17 cellular contexts compared by ENCODE assay signal in genomic region chr4:117941611-117942010, GRCh38.
DNase-seq lines count a peak whose midpoint lies in the region; ATAC-seq, FAIRE-seq and TF ChIP-seq lines count a peak whose summit lies in the region.
"Had no signal": no experiment of that assay in that cellular context is flagged by ENCODE, and none has a peak within 500 bp of the region (broad histone marks: within the 10 kb centered on the region; RNA-seq: fewer than 3 reads in every experiment).

No MANE protein-coding gene starts in this region.

- CTCF ChIA-PET in H1 (lab: Charles Lee; ENCODE audit: partially characterized antibody) = interaction anchor here (0.8 kb wide), 1 partner anchor 48 kb away, joined by 3 read pairs; no protein-coding TSS in a partner anchor

- H3K9ac ChIP-seq in DND-41 (ENCODE audit: low read depth, low read length) = no peak overlapping the region; the same call in 1 of the 2 replicates
- H3K9ac ChIP-seq in H1 (replicated peaks in 1 of 4; ENCODE audit: extremely low read depth in 1 of 4, low read depth in 3 of 4, low read length in 3 of 4) = no peak overlapping the region

- H3K36me3 ChIP-seq in DND-41 (ENCODE audit: insufficient read depth, low read length) (no peaks in the 10 kb centered on the region), H1 (ENCODE audit: control insufficient read depth in 2 of 4, insufficient read depth in 4 of 4, low read length in 3 of 4) (no peaks in the 10 kb centered on the region)

- no peak overlapping the region for H2AK5ac ChIP-seq in H1 (ENCODE audit: low read depth, low read length)

- H3K56ac ChIP-seq in H1 (replicated peaks; ENCODE audit: insufficient read length, low read depth, low read length) = no peak overlapping the region

- peaks cover 14% of the 10 kb centered on the region for H3K4me1 Mint-ChIP-seq in nephron progenitor cell

- H3K27ac ChIP-seq in DND-41 (ENCODE audit: low read length) (peak overlapping the region; percentile 52; the same call in 1 of the 2 replicates), H1 (ENCODE audit: low read depth, low read length) (no peak overlapping the region)
- H3K27ac ChIP-seq: A549, SK-N-MC had no signal

- H3K23me2 ChIP-seq in H1 (ENCODE audit: low read depth, low read length) = no peaks in the 10 kb centered on the region

- no peak overlapping the region for H3K27ac Mint-ChIP-seq in nephron progenitor cell
- H3K27ac Mint-ChIP-seq: HFFc6 had no signal

- TF ChIP-seq CTCF in DND-41 (IDR thresholded peaks at IDR 0.05; ENCODE audit: borderline replicate concordance, extremely low read depth, low read length, poor library complexity, severe bottlenecking) = no peak
- TF ChIP-seq CTCF in H1 (IDR thresholded peaks at IDR 0.05; ENCODE audit: control extremely low read depth in 1 of 3, insufficient read depth in 1 of 3, low read depth in 1 of 3, low read length in 3 of 3) = no peak
- no peak for TF ChIP-seq CTCF in nephron progenitor cell (IDR thresholded peaks at IDR 0.05)

- no peak overlapping the region for H2BK5ac ChIP-seq in H1 (ENCODE audit: low read depth, low read length)

- POLR2A ChIA-PET in H1 (lab: Charles Lee; ENCODE audit: partially characterized antibody) = no interaction called here

- no peak overlapping the region for H3K18ac ChIP-seq in H1 (ENCODE audit: extremely low read depth, low read length)

- no peak for TF ChIP-seq POLR2A in H1 (IDR thresholded peaks at IDR 0.05; ENCODE audit: control extremely low read depth in 1 of 2, low read depth in 2 of 2, low read length in 2 of 2)

- no peak overlapping the region for H3K4me3 ChIP-seq in DND-41 (ENCODE audit: low read depth in 1 of 2, low read length in 2 of 2)
- no peak overlapping the region for H3K4me3 ChIP-seq in H1 (ENCODE audit: extremely low read depth in 1 of 4, insufficient read depth in 2 of 4, low read depth in 3 of 4, low read length in 4 of 4)
- H3K4me3 ChIP-seq: A549, SK-N-MC had no signal

- no peak overlapping the region for H2BK120ac ChIP-seq in H1 (replicated peaks; ENCODE audit: low read depth, low read length)

- TF ChIP-seq EP300 in H1 (IDR thresholded peaks at IDR 0.05; ENCODE audit: borderline replicate concordance in 1 of 2, low read depth in 2 of 2, low read length in 2 of 2) = no peak

- H4K8ac ChIP-seq in H1 (ENCODE audit: extremely low read depth, insufficient read depth, low read length) = no peak overlapping the region

- no peak overlapping the region for H3K4ac ChIP-seq in H1 (replicated peaks; ENCODE audit: insufficient read length, low read depth, low read length)

- H3K14ac ChIP-seq in H1 (ENCODE audit: insufficient read length) = no peak overlapping the region

- FAIRE-seq in H1 (lab: Jason Lieb, UNC) = no peak
- FAIRE-seq: A549, GM12892 had no signal

- TF ChIP-seq RAD21 in H1 (IDR thresholded peaks at IDR 0.05 in 1 of 2, conservative IDR thresholded peaks at IDR 0.05 in 1 of 2; ENCODE audit: low read depth in 2 of 2, low read length in 2 of 2) = no peak

- H3K9me3 Mint-ChIP-seq in nephron progenitor cell = peaks cover 21% of the 10 kb centered on the region

- H3K4me3 Mint-ChIP-seq in nephron progenitor cell = no peak overlapping the region
- H3K4me3 Mint-ChIP-seq: HFFc6 had no signal

- peaks cover 6% of the 10 kb centered on the region for H3K36me3 Mint-ChIP-seq in nephron progenitor cell (ENCODE audit: low read depth)

- H3K27me3 ChIP-seq in DND-41 (ENCODE audit: insufficient read depth, low read length, poor library complexity) (no peaks in the 10 kb centered on the region), H1 (replicated peaks in 1 of 4; ENCODE audit: control insufficient read depth in 3 of 4, extremely low read depth in 1 of 4, insufficient read depth in 3 of 4, low read length in 3 of 4) (no peaks in the 10 kb centered on the region)

- no peak overlapping the region for H4K91ac ChIP-seq in H1 (replicated peaks; ENCODE audit: insufficient read length, low read length)

- H3K9me3 ChIP-seq in DND-41 (ENCODE audit: insufficient read depth, low read length, severe bottlenecking) = peaks cover 4% of the 10 kb centered on the region
- H3K9me3 ChIP-seq in H1 (ENCODE audit: insufficient read depth in 2 of 2, low read depth in 1 of 2, low read length in 1 of 2) = no peaks in the 10 kb centered on the region
- H3K9me3 ChIP-seq: A549 had no signal

- no peak overlapping the region for H3K4me2 ChIP-seq in DND-41 (ENCODE audit: insufficient read depth, low read length)
- H3K4me2 ChIP-seq in H1 (ENCODE audit: insufficient read depth in 1 of 2, low read depth in 2 of 2, low read length in 2 of 2) = no peak overlapping the region
- H3K4me2 ChIP-seq: A549 had no signal

- no peaks in the 10 kb centered on the region for H3K79me1 ChIP-seq in H1 (ENCODE audit: low read depth, low read length)

- H2AFZ ChIP-seq in DND-41 (ENCODE audit: low read depth, low read length) (peak overlapping the region; percentile 50), H1 (ENCODE audit: low read length) (peak overlapping the region; percentile 92)

- no peak overlapping the region for H3K23ac ChIP-seq in H1 (ENCODE audit: insufficient read length)

- peaks cover 4% of the 10 kb centered on the region for H3K27me3 Mint-ChIP-seq in nephron progenitor cell (ENCODE audit: low read depth, poor library complexity)

- no peak overlapping the region for H2BK15ac ChIP-seq in H1 (ENCODE audit: low read length)

- H3K4me1 ChIP-seq in DND-41 (ENCODE audit: insufficient read depth, low read length) (peaks cover 12% of the 10 kb centered on the region), H1 (replicated peaks in 1 of 4; ENCODE audit: control insufficient read depth in 3 of 4, insufficient read depth in 4 of 4, low read length in 3 of 4) (peaks cover 0 to 8% (median 3%) of the 10 kb centered on the region in 4 experiments; a peak in 3 of 7 replicates)
- H3K4me1 ChIP-seq: A549 had no signal

- H2BK20ac ChIP-seq in H1 (ENCODE audit: low read length) = no peak overlapping the region

- H4K5ac ChIP-seq in H1 (ENCODE audit: insufficient read length, low read depth, low read length) = no peak overlapping the region

- 98% methylated on average over 5 of the region's 5 CpGs; no CpG with 5 or more reads in 1 of the 2 experiments for WGBS in H1 (ENCODE audit: extremely low coverage in 1 of 2, insufficient coverage in 1 of 2, insufficient read length in 1 of 2, insufficient replicate concordance in 2 of 2, low coverage in 1 of 2, low lambda C conversion rate in 2 of 2, missing lambda C conversion rate in 1 of 2), 2 experiments

- no peaks in the 10 kb centered on the region for H4K20me1 ChIP-seq in DND-41 (ENCODE audit: insufficient read depth, low read length)
- no peaks in the 10 kb centered on the region for H4K20me1 ChIP-seq in H1 (replicated peaks in 1 of 2; ENCODE audit: control insufficient read depth in 1 of 2, insufficient read depth in 2 of 2, low read length in 2 of 2)

- ATAC-seq in DND-41 (ENCODE audit: insufficient read depth, low read depth) (peak; percentile 96), HG02981 (IDR thresholded peaks at IDR 0.05; ENCODE audit: unreplicated experiment) (no peak)
- ATAC-seq: A549 had no signal

- DNase-seq in DND-41 = peak; percentile 75
- peak; percentile 4 for DNase-seq in NCI-H69 (lab: John Stamatoyannopoulos, UW)
- DNase-seq in H1 (ENCODE audit: low read depth in 1 of 2, low spot score in 2 of 2) = no peak
- peak; percentile 24 for DNase-seq in nephron progenitor cell
- no peak for DNase-seq in GM19238 (ENCODE audit: insufficient read length, low spot score)
- no peak for DNase-seq in NCI-H2107 (lab: John Stamatoyannopoulos, UW)
- DNase-seq: C1 segment of cervical spinal cord, HFFc6, NCI-H1105 treated with DMSO at 0.1 percent for 48 hours, NCI-H1694 treated with DMSO at 0.1 percent for 48 hours, NCI-H2171, NCI-H446, NCI-H774 had no signal

- H3K79me2 ChIP-seq in DND-41 (ENCODE audit: insufficient read depth, low read length) (no peaks in the 10 kb centered on the region), H1 (ENCODE audit: control insufficient read depth in 1 of 2, insufficient read depth in 2 of 2, low read length in 2 of 2) (no peaks in the 10 kb centered on the region)

- 0 out of 2 replicates have a peak overlapping the region, but pooled peaks have one; percentile 52 for H2BK12ac ChIP-seq in H1 (ENCODE audit: low read depth, low read length)

TF ChIP-seq in H1, 55 proteins besides CTCF, POLR2A, EP300 and RAD21:
- no peak for TF ChIP-seq POU5F1 (IDR thresholded peaks at IDR 0.05; ENCODE audit: low read depth, low read length)
- TF ChIP-seq SP2 (IDR thresholded peaks at IDR 0.05; ENCODE audit: low read length) = no peak
- no peak for TF ChIP-seq RFX5 (IDR thresholded peaks at IDR 0.05; ENCODE audit: borderline replicate concordance, low read depth, low read length)
- no peak for TF ChIP-seq CREB1 (IDR thresholded peaks at IDR 0.05)
- TF ChIP-seq CBX8 (IDR thresholded peaks at IDR 0.05; ENCODE audit: borderline replicate concordance, low read depth, low read length) = no peak
- TF ChIP-seq HDAC2 (IDR thresholded peaks at IDR 0.05; ENCODE audit: borderline replicate concordance in 1 of 2, low read depth in 2 of 2, low read length in 2 of 2) = no peak
- TF ChIP-seq GTF2F1 (IDR thresholded peaks at IDR 0.05; ENCODE audit: borderline replicate concordance, low read depth, low read length) = no peak
- no peak for TF ChIP-seq FOSL1 (IDR thresholded peaks at IDR 0.05; ENCODE audit: insufficient read depth, low read depth, low read length)
- no peak for TF ChIP-seq SAP30 (IDR thresholded peaks at IDR 0.05; ENCODE audit: insufficient read depth, insufficient replicate concordance, low read length)
- no peak for TF ChIP-seq CBX5 (IDR thresholded peaks at IDR 0.05; ENCODE audit: low read depth, low read length)
- no peak for TF ChIP-seq TAF1 (IDR thresholded peaks at IDR 0.05; ENCODE audit: low read depth, low read length)
- TF ChIP-seq JUND (IDR thresholded peaks at IDR 0.05; ENCODE audit: low read length) = no peak
- TF ChIP-seq NRF1 (IDR thresholded peaks at IDR 0.05; ENCODE audit: low read depth, low read length) = no peak
- TF ChIP-seq BACH1 (IDR thresholded peaks at IDR 0.05; ENCODE audit: low read length) = no peak
- TF ChIP-seq RBBP5 (IDR thresholded peaks at IDR 0.05; ENCODE audit: borderline replicate concordance, low read depth, low read length) = no peak
- TF ChIP-seq BCL11A (IDR thresholded peaks at IDR 0.05; ENCODE audit: low read depth in 2 of 2, low read length in 2 of 2) = no peak
- TF ChIP-seq MAFK (IDR thresholded peaks at IDR 0.05; ENCODE audit: low read depth, low read length) = no peak
- no peak for TF ChIP-seq SRF (IDR thresholded peaks at IDR 0.05; ENCODE audit: low read depth, low read length)

Comparison
In these comparisons a context has a peak if more than half of its experiments do, and no peak if none do; other contexts are left out.
1. DNase-seq: peak in DND-41 (single experiment), NCI-H69 (single experiment) and nephron progenitor cell (single experiment); none in H1 (0 of 2), GM19238 (single experiment) and NCI-H2107 (single experiment).